1 cellular context compared by ENCODE assay signal in the genomic region with DNA sequence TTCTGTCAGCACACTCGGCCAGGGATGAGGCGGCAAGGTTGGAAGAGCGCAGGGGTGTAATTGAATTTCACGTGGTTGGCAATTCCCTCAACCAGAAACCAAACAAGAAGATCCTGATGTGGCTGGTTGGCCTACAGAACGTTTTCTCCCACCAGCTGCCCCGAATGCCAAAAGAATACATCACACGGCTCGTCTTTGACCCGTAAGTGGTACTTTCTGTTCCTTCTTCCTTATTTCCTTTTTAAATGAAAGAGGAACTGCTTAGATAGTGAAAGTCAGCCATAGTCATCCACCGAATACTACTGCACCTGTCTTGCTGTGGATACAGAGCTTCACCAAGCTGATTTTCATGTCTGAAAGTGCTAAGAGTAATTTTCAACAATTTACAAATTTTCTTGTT.
TF ChIP-seq lines count a peak whose summit lies in the region.

No MANE protein-coding gene starts in this region.

TF ChIP-seq in GM12878, 131 proteins besides CTCF, POLR2A, EP300 and RAD21 (continued from another document):
- TF ChIP-seq, protein P1, sequence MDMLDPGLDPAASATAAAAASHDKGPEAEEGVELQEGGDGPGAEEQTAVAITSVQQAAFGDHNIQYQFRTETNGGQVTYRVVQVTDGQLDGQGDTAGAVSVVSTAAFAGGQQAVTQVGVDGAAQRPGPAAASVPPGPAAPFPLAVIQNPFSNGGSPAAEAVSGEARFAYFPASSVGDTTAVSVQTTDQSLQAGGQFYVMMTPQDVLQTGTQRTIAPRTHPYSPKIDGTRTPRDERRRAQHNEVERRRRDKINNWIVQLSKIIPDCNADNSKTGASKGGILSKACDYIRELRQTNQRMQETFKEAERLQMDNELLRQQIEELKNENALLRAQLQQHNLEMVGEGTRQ (IDR thresholded peaks at IDR 0.05; ENCODE audit: borderline replicate concordance, low read depth, low read length), result no peak; the same call in 1 of the 2 replicates
- TF ChIP-seq ATF7 (IDR thresholded peaks at IDR 0.05; ENCODE audit: low read depth) (peak; percentile 85), HDAC2 (IDR thresholded peaks at IDR 0.05) (no peak), CHD4 (IDR thresholded peaks at IDR 0.05) (no peak), POU2F2 (IDR thresholded peaks at IDR 0.05; ENCODE audit: borderline replicate concordance, low read depth, low read length) (no peak), NFXL1 (IDR thresholded peaks at IDR 0.05; ENCODE audit: borderline replicate concordance) (no peak), ZNF384 (IDR thresholded peaks at IDR 0.05; ENCODE audit: borderline replicate concordance, low read depth, low read length) (no peak), SP1 (IDR thresholded peaks at IDR 0.05; ENCODE audit: low read depth, low read length) (no peak), IKZF2 (IDR thresholded peaks at IDR 0.05) (peak; percentile 89 to 92)
- TF ChIP-seq, protein P2, sequence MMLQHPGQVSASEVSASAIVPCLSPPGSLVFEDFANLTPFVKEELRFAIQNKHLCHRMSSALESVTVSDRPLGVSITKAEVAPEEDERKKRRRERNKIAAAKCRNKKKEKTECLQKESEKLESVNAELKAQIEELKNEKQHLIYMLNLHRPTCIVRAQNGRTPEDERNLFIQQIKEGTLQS (IDR thresholded peaks at IDR 0.05; ENCODE audit: borderline replicate concordance, extremely low read depth, low read depth, low read length), result no peak
- TF ChIP-seq, protein P3, sequence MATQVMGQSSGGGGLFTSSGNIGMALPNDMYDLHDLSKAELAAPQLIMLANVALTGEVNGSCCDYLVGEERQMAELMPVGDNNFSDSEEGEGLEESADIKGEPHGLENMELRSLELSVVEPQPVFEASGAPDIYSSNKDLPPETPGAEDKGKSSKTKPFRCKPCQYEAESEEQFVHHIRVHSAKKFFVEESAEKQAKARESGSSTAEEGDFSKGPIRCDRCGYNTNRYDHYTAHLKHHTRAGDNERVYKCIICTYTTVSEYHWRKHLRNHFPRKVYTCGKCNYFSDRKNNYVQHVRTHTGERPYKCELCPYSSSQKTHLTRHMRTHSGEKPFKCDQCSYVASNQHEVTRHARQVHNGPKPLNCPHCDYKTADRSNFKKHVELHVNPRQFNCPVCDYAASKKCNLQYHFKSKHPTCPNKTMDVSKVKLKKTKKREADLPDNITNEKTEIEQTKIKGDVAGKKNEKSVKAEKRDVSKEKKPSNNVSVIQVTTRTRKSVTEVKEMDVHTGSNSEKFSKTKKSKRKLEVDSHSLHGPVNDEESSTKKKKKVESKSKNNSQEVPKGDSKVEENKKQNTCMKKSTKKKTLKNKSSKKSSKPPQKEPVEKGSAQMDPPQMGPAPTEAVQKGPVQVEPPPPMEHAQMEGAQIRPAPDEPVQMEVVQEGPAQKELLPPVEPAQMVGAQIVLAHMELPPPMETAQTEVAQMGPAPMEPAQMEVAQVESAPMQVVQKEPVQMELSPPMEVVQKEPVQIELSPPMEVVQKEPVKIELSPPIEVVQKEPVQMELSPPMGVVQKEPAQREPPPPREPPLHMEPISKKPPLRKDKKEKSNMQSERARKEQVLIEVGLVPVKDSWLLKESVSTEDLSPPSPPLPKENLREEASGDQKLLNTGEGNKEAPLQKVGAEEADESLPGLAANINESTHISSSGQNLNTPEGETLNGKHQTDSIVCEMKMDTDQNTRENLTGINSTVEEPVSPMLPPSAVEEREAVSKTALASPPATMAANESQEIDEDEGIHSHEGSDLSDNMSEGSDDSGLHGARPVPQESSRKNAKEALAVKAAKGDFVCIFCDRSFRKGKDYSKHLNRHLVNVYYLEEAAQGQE (IDR thresholded peaks at IDR 0.05; ENCODE audit: low read depth, low read length), result no peak
